8 cellular contexts compared by ENCODE assay signal in genomic region chr21:33070921-33071877, GRCh38. TPM values are rescaled to one million over a fixed set of nuclear protein-coding genes. Genes with fewer than 3 reads are reported as not detected.
A peak's percentile ranks its signal among the peaks of the same experiment; 100 is the strongest.
DNase-seq lines count a peak whose midpoint lies in the region; ATAC-seq and TF ChIP-seq lines count a peak whose summit lies in the region.

No MANE protein-coding gene starts in this region.

- peaks cover 19 to 100% (median 99%) of the 10 kb centered on the region in 7 donors for H3K27me3 ChIP-seq in heart right ventricle
- H3K27me3 ChIP-seq in sigmoid colon = peaks cover 48 to 100% (median 82%) of the 10 kb centered on the region in 3 donors

- H3K4me1 Mint-ChIP-seq in activated CD4-positive, alpha-beta memory T cell treated with anti-CD3 and anti-CD28 coated beads, Interleukin-2, amount 10 ng/mL, durations not matched to agents 7 days and 5 days = peaks cover 21% of the 10 kb centered on the region

- H3K4me1 ChIP-seq in heart right ventricle = peaks cover 4 to 42% (median 15%) of the 10 kb centered on the region in 9 donors
- H3K4me1 ChIP-seq in sigmoid colon = peaks cover 0 to 25% (median 24%) of the 10 kb centered on the region in 4 donors

- intact Hi-C loops in heart right ventricle (cut with DNase I) (no loop called here), sigmoid colon (cut with DNase I) (no loop called here)

- H3K27ac ChIP-seq in heart right ventricle (peak overlapping the region in 1 of 10 donors; percentile 44), sigmoid colon (no peak overlapping the region)

- H3K4me3 Mint-ChIP-seq in activated CD4-positive, alpha-beta memory T cell treated with anti-CD3 and anti-CD28 coated beads, Interleukin-2, amount 10 ng/mL, durations not matched to agents 7 days and 5 days = peak overlapping the region; percentile 62

- peaks cover 76% of the 10 kb centered on the region for H3K27me3 Mint-ChIP-seq in activated CD4-positive, alpha-beta memory T cell treated with anti-CD3 and anti-CD28 coated beads, Interleukin-2, amount 10 ng/mL, durations not matched to agents 7 days and 5 days

- no peaks in the 10 kb centered on the region for H3K36me3 ChIP-seq in heart right ventricle
- H3K36me3 ChIP-seq in sigmoid colon = no peaks in the 10 kb centered on the region

- H3K9me3 ChIP-seq in heart right ventricle (peaks cover 0 to 10% (median 0%) of the 10 kb centered on the region in 11 donors), sigmoid colon (peaks cover 0 to 5% (median 2%) of the 10 kb centered on the region in 4 donors)

- peak overlapping the region; percentile 8 to 56 (median 46) for H3K4me3 ChIP-seq in heart right ventricle
- peak overlapping the region in 3 of 4 donors; percentile 22 to 40 (median 36) for H3K4me3 ChIP-seq in sigmoid colon

- peak; percentile 29 for DNase-seq in activated T-cell treated with anti-CD3 and anti-CD28 coated beads, Interleukin-2, amount 50 U/mL, for 1 hour
- DNase-seq in activated T-cell treated with anti-CD3 and anti-CD28 coated beads for 4 hours = no peak
- DNase-seq in activated CD4-positive, alpha-beta memory T cell treated with anti-CD3 and anti-CD28 coated beads, Interleukin-2, amount 10 ng/mL, durations not matched to agents 7 days and 5 days = no peak
- DNase-seq in heart right ventricle = no peak
- no peak for DNase-seq in sigmoid colon
- no peak for DNase-seq in H4 (ENCODE audit: low spot score)
- no peak for DNase-seq in stimulated activated naive CD4-positive, alpha-beta T cell treated with Interleukin-2 at 50 U/mL for 16 hours (lab: John Stamatoyannopoulos, UW)

- 1% methylated on average over 86 to 87 of the region's 87 CpGs for WGBS in heart right ventricle, 2 donors
- 1 to 2% methylated on average over 87 of the region's 87 CpGs for WGBS in sigmoid colon, 2 donors

- H3K9me3 Mint-ChIP-seq in activated CD4-positive, alpha-beta memory T cell treated with anti-CD3 and anti-CD28 coated beads, Interleukin-2, amount 10 ng/mL, durations not matched to agents 7 days and 5 days = no peaks in the 10 kb centered on the region

- no peak for TF ChIP-seq POLR2A in sigmoid colon (IDR thresholded peaks at IDR 0.05)

- TF ChIP-seq EP300 in sigmoid colon (IDR thresholded peaks at IDR 0.05) = no peak

- TF ChIP-seq CTCF in heart right ventricle (IDR thresholded peaks at IDR 0.05) (no peak), sigmoid colon (IDR thresholded peaks at IDR 0.05) (no peak)

- POLR2A ChIA-PET in activated CD4-positive, alpha-beta memory T cell treated with anti-CD3 and anti-CD28 coated beads, Interleukin-2, amount 10 ng/mL, durations not matched to agents 7 days and 5 days (lab: Charles Lee) = interaction anchor here (1.1 kb wide), 1 partner anchor 8 kb away, joined by 3 read pairs; no protein-coding TSS in a partner anchor

- no peak overlapping the region for H3K27ac Mint-ChIP-seq in activated CD4-positive, alpha-beta memory T cell treated with anti-CD3 and anti-CD28 coated beads, Interleukin-2, amount 10 ng/mL, durations not matched to agents 7 days and 5 days

- CTCF ChIA-PET in activated CD4-positive, alpha-beta memory T cell treated with anti-CD3 and anti-CD28 coated beads, Interleukin-2, amount 10 ng/mL, durations not matched to agents 7 days and 5 days (lab: Charles Lee) = no interaction called here

- H3K36me3 Mint-ChIP-seq in activated CD4-positive, alpha-beta memory T cell treated with anti-CD3 and anti-CD28 coated beads, Interleukin-2, amount 10 ng/mL, durations not matched to agents 7 days and 5 days (ENCODE audit: low read depth) = no peaks in the 10 kb centered on the region

- ATAC-seq in heart right ventricle (peak in 1 of 8 donors; percentile 33), HG02852 (IDR thresholded peaks at IDR 0.05; ENCODE audit: unreplicated experiment) (no peak)

RNA-seq across cellular contexts. Expression of gene OLIG1, which starts 1.3 kb away (rescaled TPM):
- not detected for total RNA-seq in activated CD4-positive, alpha-beta memory T cell treated with anti-CD3 and anti-CD28 coated beads, Interleukin-2, amount 10 ng/mL, durations not matched to agents 7 days and 5 days
- under 1 TPM in 4 of 10 donors, not detected in 6; 0.09 to 0.49 (median 0.12) TPM for total RNA-seq in heart right ventricle
- polyA plus RNA-seq in heart right ventricle = not detected
- total RNA-seq in sigmoid colon = not detected
- not detected for polyA plus RNA-seq in sigmoid colon
- not detected in 2 replicates for total RNA-seq in H4 (2014; rRNA removed; shearing (Covaris generic))

RNA-seq across cellular contexts. Expression of gene OLIG2, which starts 45.5 kb away (rescaled TPM):
- not detected for total RNA-seq in activated CD4-positive, alpha-beta memory T cell treated with anti-CD3 and anti-CD28 coated beads, Interleukin-2, amount 10 ng/mL, durations not matched to agents 7 days and 5 days
- total RNA-seq in heart right ventricle (not detected), sigmoid colon (not detected)
- polyA plus RNA-seq in heart right ventricle (not detected), sigmoid colon (not detected)
- 1.5 and 1.7 TPM in 2 replicates for total RNA-seq in H4 (2014; rRNA removed; shearing (Covaris generic))
